In the genomic region with DNA sequence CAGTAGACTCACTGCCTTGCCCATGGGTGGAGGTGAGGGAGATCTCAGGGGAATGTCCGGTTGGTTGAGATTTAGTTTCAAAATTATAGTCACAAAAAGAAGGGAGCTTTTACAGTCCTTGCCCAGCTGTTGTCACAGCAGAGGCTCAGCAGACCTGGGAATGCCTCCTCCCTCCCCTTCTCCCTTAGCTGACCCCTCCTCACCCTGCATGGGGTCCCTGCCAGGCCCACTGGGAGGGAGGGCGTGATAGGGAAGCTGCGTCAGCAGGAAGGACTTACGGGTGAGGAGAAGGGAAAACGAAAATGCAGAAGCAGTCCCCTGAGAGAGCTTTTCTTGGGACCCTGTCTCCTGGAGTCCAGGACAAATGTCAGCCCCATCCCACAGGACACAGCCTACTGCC, we compare ENCODE assay signal across 16 cellular contexts. TPM values are rescaled to one million over a fixed set of nuclear protein-coding genes. Genes with fewer than 3 reads are reported as not detected.
DNase-seq lines count a peak whose midpoint lies in the region; ATAC-seq and TF ChIP-seq lines count a peak whose summit lies in the region.
"Had no signal": no experiment of that assay in that cellular context is flagged by ENCODE, and none has a peak within 500 bp of the region (broad histone marks: within the 10 kb centered on the region; RNA-seq: fewer than 3 reads in every experiment).

No MANE protein-coding gene starts in this region.

- no CpG with 5 or more reads among the region's 5 CpGs for WGBS in H9 (ENCODE audit: extremely low coverage, insufficient read length, low lambda C conversion rate)
- WGBS in endodermal cell (ENCODE audit: insufficient coverage in 1 of 2, insufficient read length in 1 of 2), 2 experiments, result 29% methylated on average over 4 of the region's 5 CpGs; no CpG with 5 or more reads in 1 of the 2 experiments
- WGBS in neuronal stem cell (ENCODE audit: extremely low coverage in 2 of 2, insufficient read length in 2 of 2, insufficient replicate concordance in 1 of 2), 2 donors, result no CpG with 5 or more reads among the region's 5 CpGs

- H3K4me3 ChIP-seq in endodermal cell (ENCODE audit: low read length), result no peak overlapping the region
- H3K4me3 ChIP-seq in neuronal stem cell (ENCODE audit: low read length in 2 of 2), result no peak overlapping the region

- H3K9ac ChIP-seq in H9 (ENCODE audit: extremely low read depth, insufficient read length, low read length) (no peak overlapping the region), endodermal cell (ENCODE audit: extremely low read depth, low read length, poor library complexity, severe bottlenecking) (no peak overlapping the region), neuronal stem cell (ENCODE audit: low read depth, low read length, poor library complexity) (peak overlapping the region; percentile 24)

- no peaks in the 10 kb centered on the region for H3K9me3 Mint-ChIP-seq in H9
- no peaks in the 10 kb centered on the region for H3K9me3 Mint-ChIP-seq in endodermal cell
- H3K9me3 Mint-ChIP-seq: CD4-positive, alpha-beta memory T cell; IgD-negative memory B cell had no signal

- H3K27ac Mint-ChIP-seq in H9 (peak overlapping the region in 2 of 3 experiments; percentile 39 to 82; a peak in 2 of 7 replicates), endodermal cell (no peak overlapping the region)
- H3K27ac Mint-ChIP-seq: CD4-positive, alpha-beta memory T cell; IgD-negative memory B cell had no signal

- H3K4me1 ChIP-seq in H9 (ENCODE audit: insufficient read depth, low read length) (peaks cover 6% of the 10 kb centered on the region; the same call in 1 of the 2 replicates), endodermal cell (ENCODE audit: control insufficient read depth, insufficient read depth, low read length) (no peaks in the 10 kb centered on the region), neuronal stem cell (ENCODE audit: control insufficient read depth in 2 of 2, insufficient read depth in 1 of 2, low read depth in 1 of 2, low read length in 2 of 2) (peaks cover 0 to 13% of the 10 kb centered on the region in 2 donors)

- no peak overlapping the region for H2BK20ac ChIP-seq in H9 (ENCODE audit: low read depth, low read length, poor library complexity, severe bottlenecking)

- H2BK12ac ChIP-seq in H9 (ENCODE audit: insufficient read length, low read depth, low read length), result no peak overlapping the region
- no peak overlapping the region for H2BK12ac ChIP-seq in neuronal stem cell (ENCODE audit: low read length)

- no peak overlapping the region for H4K8ac ChIP-seq in H9 (replicated peaks; ENCODE audit: insufficient read length, low read depth, low read length)
- no peak overlapping the region for H4K8ac ChIP-seq in neuronal stem cell (ENCODE audit: low read depth, low read length)

- TF ChIP-seq CTCF in H9 (conservative IDR thresholded peaks at IDR 0.05) (no peak), endodermal cell (conservative IDR thresholded peaks at IDR 0.05) (no peak)

- peaks cover 13 to 15% of the 10 kb centered on the region in 2 experiments for H3K4me1 Mint-ChIP-seq in H9
- H3K4me1 Mint-ChIP-seq in endodermal cell, result peaks cover 10% of the 10 kb centered on the region

- no peaks in the 10 kb centered on the region for H3K79me1 ChIP-seq in H9 (ENCODE audit: insufficient read depth, low read depth, low read length, poor library complexity, severe bottlenecking)
- no peaks in the 10 kb centered on the region for H3K79me1 ChIP-seq in neuronal stem cell (ENCODE audit: low read depth, low read length)

- H4K91ac ChIP-seq in H9 (ENCODE audit: insufficient read length, low read depth, low read length), result no peak overlapping the region
- H4K91ac ChIP-seq in neuronal stem cell (ENCODE audit: low read depth, low read length, poor library complexity), result no peak overlapping the region

- H3K9me3 ChIP-seq in H9 (ENCODE audit: control insufficient read depth, low read depth, low read length) (no peaks in the 10 kb centered on the region), endodermal cell (ENCODE audit: control insufficient read depth, low read length) (no peaks in the 10 kb centered on the region), neuronal stem cell (replicated peaks in 1 of 2; ENCODE audit: control insufficient read depth in 2 of 2, insufficient read depth in 1 of 2, low read depth in 1 of 2, low read length in 2 of 2) (no peaks in the 10 kb centered on the region)

- H3K23ac ChIP-seq in H9 (ENCODE audit: insufficient read length, low read depth, low read length), result no peak overlapping the region
- H3K23ac ChIP-seq in neuronal stem cell (ENCODE audit: low read depth, low read length, poor library complexity), result no peak overlapping the region

- no peak overlapping the region for H3T11ph ChIP-seq in H9 (ENCODE audit: low read length)

- H3K4ac ChIP-seq in H9 (ENCODE audit: low read depth, low read length) (no peak overlapping the region), neuronal stem cell (ENCODE audit: low read length) (no peak overlapping the region)

- H3K27ac ChIP-seq in H9 (ENCODE audit: insufficient read length, low read depth, low read length), result no peak overlapping the region
- no peak overlapping the region for H3K27ac ChIP-seq in endodermal cell (ENCODE audit: low read depth, low read length)
- H3K27ac ChIP-seq in neuronal stem cell (replicated peaks; ENCODE audit: low read length), result no peak overlapping the region
- H3K27ac ChIP-seq: C4-2B had no signal

- H3K4me2 ChIP-seq in H9 (ENCODE audit: insufficient read depth, insufficient read length, low read length), result no peak overlapping the region
- H3K4me2 ChIP-seq in neuronal stem cell (ENCODE audit: insufficient read depth, low read length, poor library complexity, severe bottlenecking), result no peak overlapping the region

- H3K56ac ChIP-seq in H9 (ENCODE audit: insufficient read length, low read depth, low read length), result no peak overlapping the region

- peaks cover 2% of the 10 kb centered on the region; the same call in 1 of the 2 replicates for H3K27me3 Mint-ChIP-seq in H9 (ENCODE audit: low read depth)
- no peaks in the 10 kb centered on the region for H3K27me3 Mint-ChIP-seq in endodermal cell (ENCODE audit: insufficient read depth)
- H3K27me3 Mint-ChIP-seq: CD4-positive, alpha-beta memory T cell; IgD-negative memory B cell had no signal

- H2BK120ac ChIP-seq in H9 (ENCODE audit: low read depth, low read length, poor library complexity, severe bottlenecking), result no peak overlapping the region
- no peak overlapping the region for H2BK120ac ChIP-seq in neuronal stem cell (ENCODE audit: low read depth, low read length)

- no peak overlapping the region for H2AK5ac ChIP-seq in H9 (ENCODE audit: insufficient read length, low read length)
- no peak overlapping the region for H2AK5ac ChIP-seq in neuronal stem cell (ENCODE audit: low read depth, low read length)

- H3K4me3 Mint-ChIP-seq in H9 (no peak overlapping the region), endodermal cell (no peak overlapping the region)
- H3K4me3 Mint-ChIP-seq: CD4-positive, alpha-beta memory T cell; IgD-negative memory B cell had no signal

- DNase-seq in left ventricle myocardium superior (no peak), left cardiac atrium (no peak), H9 (no peak), endodermal cell (peak; percentile 84), neuronal stem cell (ENCODE audit: low spot score) (no peak), G401 (ENCODE audit: low spot score) (no peak)
- DNase-seq: ACHN; CD4-positive, alpha-beta memory T cell; DMS153; DMS79 treated with DMSO at 0.1 percent for 48 hours; EL; GF-D8 had no signal

- in situ Hi-C loops in G401 (cut with HindIII; ENCODE audit: low sequenced_read_pairs), result no loop called here

- H3K27me3 ChIP-seq in H9 (ENCODE audit: insufficient read depth, low read length) (no peaks in the 10 kb centered on the region), endodermal cell (ENCODE audit: control insufficient read depth, insufficient read depth, low read length, poor library complexity, severe bottlenecking) (no peaks in the 10 kb centered on the region), neuronal stem cell (ENCODE audit: control insufficient read depth in 3 of 3, insufficient read depth in 3 of 3, low read depth in 1 of 3, low read length in 3 of 3) (peaks cover 0 to 62% (median 0%) of the 10 kb centered on the region in 3 experiments)

- H4K5ac ChIP-seq in H9 (ENCODE audit: insufficient read length, low read depth, low read length), result no peak overlapping the region

- H4K20me1 ChIP-seq in H9 (ENCODE audit: control insufficient read depth, insufficient read depth, insufficient read length), result no peaks in the 10 kb centered on the region

- H3K36me3 Mint-ChIP-seq in H9 (ENCODE audit: insufficient read depth in 1 of 3, low read depth in 3 of 3) (peaks cover 0 to 13% (median 0%) of the 10 kb centered on the region in 3 experiments; a peak in 3 of 7 replicates), endodermal cell (ENCODE audit: low read depth) (peaks cover 2% of the 10 kb centered on the region)
- H3K36me3 Mint-ChIP-seq: CD4-positive, alpha-beta memory T cell; IgD-negative memory B cell had no signal

- H3K36me3 ChIP-seq in endodermal cell (ENCODE audit: control insufficient read depth, insufficient read depth, low read length) (no peaks in the 10 kb centered on the region), neuronal stem cell (replicated peaks in 1 of 2; ENCODE audit: control insufficient read depth in 2 of 2, insufficient read depth in 2 of 2, low read length in 2 of 2) (no peaks in the 10 kb centered on the region)

- H2AFZ ChIP-seq in H9 (ENCODE audit: low read length), result no peak overlapping the region
- no peak overlapping the region for H2AFZ ChIP-seq in neuronal stem cell (ENCODE audit: low read length)

- H3K18ac ChIP-seq in H9 (ENCODE audit: insufficient read length, low read depth, low read length) (no peak overlapping the region), neuronal stem cell (ENCODE audit: low read length) (peak overlapping the region; percentile 11)

- no peaks in the 10 kb centered on the region for H3K79me2 ChIP-seq in H9 (ENCODE audit: insufficient read depth, low read length)

- intact Hi-C loops in left ventricle myocardium superior (cut with micrococcal nuclease), result no loop called here
- intact Hi-C loops in left cardiac atrium (cut with DNase I), result no loop called here

- H2BK15ac ChIP-seq in H9 (ENCODE audit: low read depth, low read length), result no peak overlapping the region
- H2BK15ac ChIP-seq in neuronal stem cell (ENCODE audit: low read length), result no peak overlapping the region

- no peak overlapping the region for H3K14ac ChIP-seq in H9 (ENCODE audit: insufficient read depth, low read length)
- peak overlapping the region; percentile 9 for H3K14ac ChIP-seq in neuronal stem cell (ENCODE audit: low read length)

- H3K23me2 ChIP-seq in H9 (ENCODE audit: insufficient read length, low read depth, low read length, poor library complexity, severe bottlenecking), result no peaks in the 10 kb centered on the region

- ATAC-seq in left ventricle myocardium superior (peak; percentile 10), left cardiac atrium (no peak), GM21737 (IDR thresholded peaks at IDR 0.05; ENCODE audit: unreplicated experiment) (no peak), HG02973 (IDR thresholded peaks at IDR 0.05; ENCODE audit: unreplicated experiment) (no peak)

- H2BK5ac ChIP-seq in H9 (ENCODE audit: insufficient read length, low read length) (no peak overlapping the region), neuronal stem cell (ENCODE audit: low read length) (no peak overlapping the region)

RNA-seq across cellular contexts. Expression of a gene that starts 18.9 kb away (rescaled TPM):
- total RNA-seq in left ventricle myocardium superior (133 TPM), left cardiac atrium (100 to 1,000 TPM; 115 to 191 TPM), H9 (2021) (6.5 and 8.0 TPM in 2 replicates), endodermal cell (1 to 10 TPM; 4.5 to 5.6 TPM)
- polyA plus RNA-seq in endodermal cell (2013, experiment 1 of 2), result 0.85 TPM
- 0.66 TPM for polyA plus RNA-seq in endodermal cell (2013, experiment 2 of 2)
- polyA plus RNA-seq in neuronal stem cell (2013, experiment 1 of 2), result 1.3 TPM
- 1.5 TPM for polyA plus RNA-seq in neuronal stem cell (2013, experiment 2 of 2)
- total RNA-seq in G401 (2014; rRNA removed; shearing (Covaris generic)), result 0.24 TPM in 1 of 2 replicates, not detected in the other
- polyA plus RNA-seq: CD4-positive, alpha-beta memory T cell; IgD-negative memory B cell had no signal

Comparison
In these comparisons a context has a peak if more than half of its experiments do, and no peak if none do; other contexts are left out.
1. RNA of a gene that starts 18.9 kb away (total RNA-seq): 115 to 191 TPM in left cardiac atrium and 133 TPM in left ventricle myocardium superior (single experiment); 6.5 to 8.0 TPM in H9, 4.5 to 5.6 TPM in endodermal cell and 0.24 TPM in G401; every median in the first group is over 10 times any median in the second.